In the genomic region with DNA sequence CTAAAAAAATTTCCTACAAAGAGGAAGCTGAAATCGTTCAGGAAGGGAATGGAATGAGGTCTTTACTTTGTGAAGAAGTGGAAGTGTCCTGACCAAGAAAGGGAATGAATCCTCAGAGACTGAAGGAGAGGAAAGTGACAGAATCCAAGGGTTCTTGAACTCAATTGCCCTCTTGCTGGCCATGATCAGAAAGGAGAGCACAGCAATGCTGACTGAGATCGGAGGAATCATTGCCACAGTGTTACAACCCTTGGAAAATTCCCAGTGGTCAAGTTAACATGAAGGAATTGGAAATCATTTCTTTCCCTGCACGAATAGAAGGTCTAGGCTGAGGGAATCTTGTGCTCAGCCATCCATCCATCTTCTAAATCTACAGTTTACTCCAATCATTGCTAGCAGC, we compare ENCODE assay signal across 12 cellular contexts.
"Had no signal": no experiment of that assay in that cellular context is flagged by ENCODE, and none has a peak within 500 bp of the region (broad histone marks: within the 10 kb centered on the region; RNA-seq: fewer than 3 reads in every experiment).

No MANE protein-coding gene starts in this region.

- H3K27ac ChIP-seq: SK-N-MC, spleen, testis had no signal

- H3K27me3 ChIP-seq: gastroesophageal sphincter, spleen, testis had no signal

- DNase-seq: activated CD4-positive, alpha-beta T cell treated with anti-CD3 and anti-CD28 coated beads, Interleukin-2, amount 50 U/mL, for 1 hour; amygdala; kidney; retina; spleen; stimulated activated CD4-positive, alpha-beta T cell treated with anti-CD3 and anti-CD28 coated beads, Interleukin-1b, Interleukin-23, amount 100 ng/mL, for 48 hours; stimulated activated naive CD4-positive, alpha-beta T cell treated with Interleukin-2 at 50 U/mL for 16 hours; testis had no signal

- H3K9me3 ChIP-seq: testis had no signal

- ATAC-seq: activated naive CD4-positive, alpha-beta T cell treated with anti-CD3 and anti-CD28 coated beads, Interleukin-2, amount 50 U/mL, for 72 hours; esophagus mucosa had no signal

- H3K4me3 ChIP-seq: gastroesophageal sphincter, SK-N-MC, spleen, testis had no signal

- H3K36me3 ChIP-seq: gastroesophageal sphincter, spleen had no signal

- H3K4me1 ChIP-seq: gastroesophageal sphincter, spleen, testis had no signal
